ENCODE assay signal across 17 cellular contexts in genomic region chr2:205762883-205763282, GRCh38.
DNase-seq lines count a peak whose midpoint lies in the region; ATAC-seq and TF ChIP-seq lines count a peak whose summit lies in the region.
"Had no signal": no experiment of that assay in that cellular context is flagged by ENCODE, and none has a peak within 500 bp of the region (broad histone marks: within the 10 kb centered on the region; RNA-seq: fewer than 3 reads in every experiment).

No MANE protein-coding gene starts in this region.

- H3K4me3 ChIP-seq in mucosa of descending colon, result no peak overlapping the region
- H3K4me3 ChIP-seq: cardiac muscle cell, lower lobe of right lung had no signal

- no peaks in the 10 kb centered on the region for H3K9me3 ChIP-seq in mucosa of descending colon
- H3K9me3 ChIP-seq in CD4-positive, alpha-beta T cell (ENCODE audit: control insufficient read depth, low read length), result no peaks in the 10 kb centered on the region
- H3K9me3 ChIP-seq: heart right ventricle, lower lobe of right lung had no signal

- CTCF ChIA-PET in CD4-positive, alpha-beta T cell (lab: Charles Lee), result no interaction called here

- no peak for TF ChIP-seq CTCF in endothelial cell (IDR thresholded peaks at IDR 0.05; ENCODE audit: unreplicated experiment)
- TF ChIP-seq CTCF in nephron progenitor cell (IDR thresholded peaks at IDR 0.05), result no peak
- no peak for TF ChIP-seq CTCF in mucosa of descending colon (IDR thresholded peaks at IDR 0.05)
- TF ChIP-seq CTCF in CD4-positive, alpha-beta T cell (IDR thresholded peaks at IDR 0.05), result no peak

- H3K27ac ChIP-seq in CD4-positive, alpha-beta T cell (ENCODE audit: low read depth, low read length), result no peak overlapping the region
- H3K27ac ChIP-seq: C4-2B, cardiac muscle cell, heart right ventricle had no signal

- intact Hi-C loops in mucosa of descending colon (cut with DNase I, micrococcal nuclease), result no loop called here
- intact Hi-C loops in CD4-positive, alpha-beta T cell (cut with DNase I, micrococcal nuclease), result no loop called here

- H3K4me3 Mint-ChIP-seq in stimulated activated naive CD8-positive, alpha-beta T cell treated with anti-CD3 and anti-CD28 coated beads, Interleukin-15, amount 100 ng/mL, for 72 hours, result no peak overlapping the region
- H3K4me3 Mint-ChIP-seq in endothelial cell (ENCODE audit: unreplicated experiment) (no peak overlapping the region), nephron progenitor cell (no peak overlapping the region)
- H3K4me3 Mint-ChIP-seq in CD4-positive, alpha-beta T cell, result no peak overlapping the region
- H3K4me3 Mint-ChIP-seq: naive B cell; stimulated activated naive CD8-positive, alpha-beta T cell treated with anti-CD3 and anti-CD28 coated beads, Interleukin-15, Interleukin-2, amounts not matched to agents 100 ng/mL and 50 ng/mL, for 24 hours had no signal

- H3K27me3 ChIP-seq in CD4-positive, alpha-beta T cell (ENCODE audit: control insufficient read depth, insufficient read depth, low read length), result peaks cover 12% of the 10 kb centered on the region
- H3K27me3 ChIP-seq: cardiac muscle cell had no signal

- ATAC-seq in stimulated activated naive CD8-positive, alpha-beta T cell treated with anti-CD3 and anti-CD28 coated beads, Interleukin-15, Interleukin-2, amounts not matched to agents 100 U/mL and 50 U/mL, for 24 hours, result peak; percentile 71
- no peak for ATAC-seq in stimulated activated naive CD8-positive, alpha-beta T cell treated with anti-CD3 and anti-CD28 coated beads, Interleukin-15, amount 100 ng/mL, for 72 hours
- ATAC-seq in mucosa of descending colon, result no peak
- ATAC-seq in activated CD4-positive, CD25-positive, alpha-beta regulatory T cell treated with anti-CD3 and anti-CD28 coated beads, Interleukin-2, amount 50 U/mL, for 24 hours, result no peak
- no peak for ATAC-seq in CD4-positive, alpha-beta T cell (ENCODE audit: poor library complexity)

- POLR2A ChIA-PET in CD4-positive, alpha-beta T cell (lab: Charles Lee), result no interaction called here

- H3K9me3 Mint-ChIP-seq in stimulated activated naive CD8-positive, alpha-beta T cell treated with anti-CD3 and anti-CD28 coated beads, Interleukin-15, amount 100 ng/mL, for 72 hours, result no peaks in the 10 kb centered on the region
- H3K9me3 Mint-ChIP-seq in endothelial cell (ENCODE audit: unreplicated experiment), result no peaks in the 10 kb centered on the region
- no peaks in the 10 kb centered on the region for H3K9me3 Mint-ChIP-seq in nephron progenitor cell
- H3K9me3 Mint-ChIP-seq in CD4-positive, alpha-beta T cell, result no peaks in the 10 kb centered on the region
- H3K9me3 Mint-ChIP-seq: naive B cell; stimulated activated naive CD8-positive, alpha-beta T cell treated with anti-CD3 and anti-CD28 coated beads, Interleukin-15, Interleukin-2, amounts not matched to agents 100 ng/mL and 50 ng/mL, for 24 hours had no signal

- peaks cover 38% of the 10 kb centered on the region for H3K27me3 Mint-ChIP-seq in stimulated activated naive CD8-positive, alpha-beta T cell treated with anti-CD3 and anti-CD28 coated beads, Interleukin-15, amount 100 ng/mL, for 72 hours
- H3K27me3 Mint-ChIP-seq in endothelial cell (ENCODE audit: unreplicated experiment), result peaks cover 8% of the 10 kb centered on the region
- peaks cover 10% of the 10 kb centered on the region for H3K27me3 Mint-ChIP-seq in nephron progenitor cell (ENCODE audit: low read depth, poor library complexity)
- H3K27me3 Mint-ChIP-seq in CD4-positive, alpha-beta T cell, result peaks cover 57% of the 10 kb centered on the region

- H3K36me3 Mint-ChIP-seq in endothelial cell (ENCODE audit: low read depth, unreplicated experiment) (peaks cover 44% of the 10 kb centered on the region), nephron progenitor cell (ENCODE audit: low read depth) (peaks cover 55% of the 10 kb centered on the region)
- no peaks in the 10 kb centered on the region for H3K36me3 Mint-ChIP-seq in CD4-positive, alpha-beta T cell (ENCODE audit: low read depth)
- H3K36me3 Mint-ChIP-seq: naive B cell had no signal

- no peak for DNase-seq in stimulated activated naive CD8-positive, alpha-beta T cell treated with anti-CD3 and anti-CD28 coated beads, Interleukin-15, Interleukin-2, amounts not matched to agents 100 U/mL and 50 U/mL, for 24 hours
- DNase-seq in stimulated activated naive CD8-positive, alpha-beta T cell treated with anti-CD3 and anti-CD28 coated beads, Interleukin-15, amount 100 ng/mL, for 72 hours, result no peak
- no peak for DNase-seq in endothelial cell (ENCODE audit: low spot score)
- no peak for DNase-seq in nephron progenitor cell
- DNase-seq in mucosa of descending colon, result no peak
- DNase-seq in CD4-positive, alpha-beta T cell, result no peak
- no peak for DNase-seq in T1000 (lab: John Stamatoyannopoulos, UW)
- DNase-seq: naive B cell, NCI-H2029 treated with DMSO at 0.1 percent for 48 hours, NCI-H446, T-helper 9 cell had no signal

- no peak overlapping the region for H3K27ac Mint-ChIP-seq in stimulated activated naive CD8-positive, alpha-beta T cell treated with anti-CD3 and anti-CD28 coated beads, Interleukin-15, amount 100 ng/mL, for 72 hours
- H3K27ac Mint-ChIP-seq in endothelial cell (ENCODE audit: unreplicated experiment) (peak overlapping the region; percentile 100), nephron progenitor cell (peak overlapping the region; percentile 77)
- no peak overlapping the region for H3K27ac Mint-ChIP-seq in CD4-positive, alpha-beta T cell
- H3K27ac Mint-ChIP-seq: stimulated activated naive CD8-positive, alpha-beta T cell treated with anti-CD3 and anti-CD28 coated beads, Interleukin-15, Interleukin-2, amounts not matched to agents 100 ng/mL and 50 ng/mL, for 24 hours had no signal

- no peaks in the 10 kb centered on the region for H3K4me1 ChIP-seq in mucosa of descending colon (ENCODE audit: low read depth)

- no peaks in the 10 kb centered on the region for H3K36me3 ChIP-seq in mucosa of descending colon (ENCODE audit: low read depth)
- H3K36me3 ChIP-seq: cardiac muscle cell had no signal

- peaks cover 6% of the 10 kb centered on the region for H3K4me1 Mint-ChIP-seq in stimulated activated naive CD8-positive, alpha-beta T cell treated with anti-CD3 and anti-CD28 coated beads, Interleukin-15, amount 100 ng/mL, for 72 hours
- H3K4me1 Mint-ChIP-seq in endothelial cell (ENCODE audit: unreplicated experiment), result peaks cover 57% of the 10 kb centered on the region
- H3K4me1 Mint-ChIP-seq in nephron progenitor cell, result peaks cover 31% of the 10 kb centered on the region
- peaks cover 3% of the 10 kb centered on the region for H3K4me1 Mint-ChIP-seq in CD4-positive, alpha-beta T cell (ENCODE audit: low read depth)

Comparison
In these comparisons a context has a peak if more than half of its experiments do, and no peak if none do; other contexts are left out.
1. H3K27ac Mint-ChIP-seq: peak in endothelial cell (single experiment) and nephron progenitor cell (single experiment); none in stimulated activated naive CD8-positive, alpha-beta T cell treated with anti-CD3 and anti-CD28 coated beads, Interleukin-15, amount 100 ng/mL, for 72 hours (0 of 2) and CD4-positive, alpha-beta T cell (single experiment).